Comparison of ENCODE assay signal across 1 cellular context in genomic region chr4:71231753-71232420, GRCh38.
TF ChIP-seq lines count a peak whose summit lies in the region.

No MANE protein-coding gene starts in this region.

TF ChIP-seq in SK-N-SH, 30 proteins besides CTCF, POLR2A, EP300 and RAD21 (continued from another document):
- TF ChIP-seq REST (IDR thresholded peaks at IDR 0.05; ENCODE audit: low read depth, low read length): no peak
